ENCODE assay signal across 8 cellular contexts in the genomic region with DNA sequence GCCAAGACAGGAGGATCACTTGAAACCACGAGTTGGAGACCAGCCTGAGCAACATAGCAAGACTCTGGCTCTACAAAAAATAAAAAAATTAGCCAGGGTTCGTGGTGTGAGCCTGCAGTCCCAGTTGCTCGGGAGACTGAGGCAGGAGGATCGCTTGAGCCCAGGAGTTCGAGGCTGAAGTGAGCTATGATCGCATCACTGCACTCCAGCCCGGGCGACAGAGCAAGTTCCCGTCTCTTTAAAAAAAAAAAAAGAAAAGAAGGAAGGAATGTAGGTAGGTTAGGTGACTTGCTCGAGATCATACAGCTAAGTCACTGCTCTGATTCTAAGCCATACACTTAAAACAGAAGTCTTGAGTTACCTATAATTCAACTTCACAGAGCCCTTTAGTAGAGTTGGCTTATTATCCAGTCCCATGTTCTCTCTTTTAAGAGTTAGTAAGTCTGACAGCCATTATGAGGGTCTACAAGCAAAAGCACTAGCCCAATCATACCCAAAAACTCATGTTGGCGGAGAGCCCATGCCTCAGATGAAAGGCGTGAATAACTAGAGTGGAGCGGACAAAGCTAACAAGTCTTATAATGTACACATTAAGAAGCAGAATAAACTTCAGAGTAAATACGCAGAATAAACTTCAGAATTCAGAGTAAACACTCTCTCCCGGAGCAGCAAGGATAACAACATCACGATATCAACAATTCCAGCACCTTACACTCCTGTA. TPM values are rescaled to one million over a fixed set of nuclear protein-coding genes. Genes with fewer than 3 reads are reported as not detected.
DNase-seq lines count a peak whose midpoint lies in the region; ATAC-seq, FAIRE-seq and TF ChIP-seq lines count a peak whose summit lies in the region.

No MANE protein-coding gene starts in this region.

- no peak for TF ChIP-seq POLR2A in K562 (conservative IDR thresholded peaks at IDR 0.05)

- no peak for TF ChIP-seq RAD21 in K562 (CRISPR knock-in tag; conservative IDR thresholded peaks at IDR 0.05 in 1 of 2, IDR thresholded peaks at IDR 0.05 in 1 of 2)

- H3K9me1 ChIP-seq in K562 (ENCODE audit: control insufficient read depth, insufficient read depth, low read length) = no peaks in the 10 kb centered on the region

- H4K20me1 ChIP-seq in DOHH2 (ENCODE audit: control insufficient read depth, insufficient read depth, low read depth, low read length) (0 out of 2 replicates have a peak, but pooled peaks cover 2% of the 10 kb centered on the region), K562 (replicated peaks; ENCODE audit: control insufficient read depth, insufficient read depth, low read length) (no peaks in the 10 kb centered on the region)

- peak overlapping the region; percentile 59 for H3K27ac ChIP-seq in DOHH2 (ENCODE audit: low read depth, low read length)
- H3K27ac ChIP-seq in K562 (ENCODE audit: extremely low read depth, low read depth, low read length) = peak overlapping the region; percentile 96
- H3K27ac ChIP-seq in lung (ENCODE audit: low read depth in 1 of 2, low read length in 1 of 2) = peak overlapping the region; percentile 88 to 92
- peak overlapping the region; percentile 89 for H3K27ac ChIP-seq in urinary bladder (ENCODE audit: low read depth)

- in situ Hi-C loops in K562 (cut with MboI) = no loop called here

- POLR2A ChIA-PET in K562 (lab: Yijun Ruan, JAX) = interaction anchor here (0.6 to 1.5 kb wide), 8 partner anchors 14 to 1230 kb away, joined by 3 to 5 read pairs (median 3); no protein-coding TSS in a partner anchor

- intact Hi-C loops in K562 (cut with micrococcal nuclease) = loop anchor here (5.0 kb wide), 1 partner anchor 186 kb away; a partner anchor contains a TSS

- peaks cover 3% of the 10 kb centered on the region; the same call in 1 of the 2 replicates for H3F3A ChIP-seq in DOHH2 (ENCODE audit: control insufficient read depth, insufficient read depth)

- TF ChIP-seq CTCF in DOHH2 (IDR thresholded peaks at IDR 0.05; ENCODE audit: low read depth, low read length, poor library complexity, severe bottlenecking) = no peak
- TF ChIP-seq CTCF in K562 (IDR thresholded peaks at IDR 0.05 in 2 of 3, conservative IDR thresholded peaks at IDR 0.05 in 1 of 3; ENCODE audit: insufficient read depth in 2 of 3, low read depth in 1 of 3, low read length in 3 of 3) = no peak
- no peak for TF ChIP-seq CTCF in lung (IDR thresholded peaks at IDR 0.05; ENCODE audit: control extremely low read depth, extremely low read depth)

- ATAC-seq in K562 (no peak; the same call in 2 of the 3 replicates), lung (ENCODE audit: insufficient read depth, low FRiP score) (no peak), GM18520 (IDR thresholded peaks at IDR 0.05; ENCODE audit: unreplicated experiment) (no peak)

- TF ChIP-seq EP300 in K562 (IDR thresholded peaks at IDR 0.05; ENCODE audit: low read length) = no peak

- CTCF ChIA-PET in K562 (lab: Yijun Ruan, JAX; ENCODE audit: low intra/inter-chr PET ratio) = no interaction called here

- H3K27me3 ChIP-seq in DOHH2 (ENCODE audit: control insufficient read depth, low read length) (peaks cover 3% of the 10 kb centered on the region; the same call in 1 of the 2 replicates), K562 (ENCODE audit: control insufficient read depth in 2 of 2, insufficient read depth in 2 of 2, low read length in 2 of 2) (no peaks in the 10 kb centered on the region), lung (ENCODE audit: control insufficient read depth, insufficient read depth) (no peaks in the 10 kb centered on the region)

- H3K9me3 ChIP-seq in DOHH2 (ENCODE audit: control insufficient read depth, insufficient read depth, low read length) = no peaks in the 10 kb centered on the region
- H3K9me3 ChIP-seq in K562 (replicated peaks; ENCODE audit: control insufficient read depth, insufficient read depth, low read depth, low read length) = no peaks in the 10 kb centered on the region
- no peaks in the 10 kb centered on the region for H3K9me3 ChIP-seq in lung (ENCODE audit: control insufficient read depth in 2 of 2, insufficient read depth in 1 of 2, low read length in 1 of 2)

- peak overlapping the region; percentile 79 for H2AFZ ChIP-seq in K562 (ENCODE audit: low read depth, low read length)

- WGBS in K562 (ENCODE audit: insufficient coverage, low coverage, missing lambda C conversion rate) = 4% methylated on average over 16 of the region's 16 CpGs
- WGBS in lung, 2 donors = 35 to 45% methylated on average over 16 of the region's 16 CpGs
- 34% methylated on average over 16 of the region's 16 CpGs for WGBS in urinary bladder

- H3K4me2 ChIP-seq in DOHH2 (ENCODE audit: low read length) = peak overlapping the region; percentile 74
- H3K4me2 ChIP-seq in K562 (ENCODE audit: insufficient read depth, low read length) = peak overlapping the region; percentile 78

- DNase-seq in LoVo (ENCODE audit: low spot score) (peak; percentile 31), K562 (ENCODE audit: extremely low read depth in 1 of 4, low spot score in 3 of 4) (peak in 2 of 4 experiments; percentile 10 to 13), lung (ENCODE audit: low spot score) (no peak), T1000 (lab: John Stamatoyannopoulos, UW) (no peak), islet precursor cell (no peak)

- H3K79me2 ChIP-seq in DOHH2 (ENCODE audit: control insufficient read depth, low read length) (peaks cover 54% of the 10 kb centered on the region), K562 (ENCODE audit: control insufficient read depth, insufficient read depth, low read length) (peaks cover 55% of the 10 kb centered on the region)

- FAIRE-seq in K562 (lab: Jason Lieb, UNC) = peak; percentile 11

- H3K9me2 ChIP-seq in DOHH2 (replicated peaks; ENCODE audit: control insufficient read depth, low read length) = no peaks in the 10 kb centered on the region

- 0 out of 2 replicates have a peak, but pooled peaks cover 4% of the 10 kb centered on the region for H3K36me3 ChIP-seq in DOHH2 (ENCODE audit: control insufficient read depth, low read length)
- peaks cover 12% of the 10 kb centered on the region; the same call in 2 of the 3 replicates for H3K36me3 ChIP-seq in K562 (ENCODE audit: control insufficient read depth, insufficient read depth, low read length)
- no peaks in the 10 kb centered on the region for H3K36me3 ChIP-seq in lung (ENCODE audit: control insufficient read depth in 2 of 2, insufficient read depth in 2 of 2, low read length in 2 of 2)
- no peaks in the 10 kb centered on the region for H3K36me3 ChIP-seq in urinary bladder (ENCODE audit: insufficient read depth)

- H3K4me1 ChIP-seq in DOHH2 (ENCODE audit: control insufficient read depth, low read length) (peaks cover 24% of the 10 kb centered on the region), K562 (replicated peaks in 1 of 2; ENCODE audit: control insufficient read depth in 2 of 2, insufficient read depth in 2 of 2, low read length in 2 of 2) (peaks cover 11 to 19% of the 10 kb centered on the region in 2 experiments; a peak in 4 of 5 replicates), lung (ENCODE audit: control insufficient read depth in 2 of 2, insufficient read depth in 2 of 2, low read length in 2 of 2) (peaks cover 0 to 6% of the 10 kb centered on the region in 2 donors), urinary bladder (ENCODE audit: insufficient read depth) (peaks cover 3% of the 10 kb centered on the region)

- peak overlapping the region; percentile 80 for H3K4me3 ChIP-seq in DOHH2 (ENCODE audit: low read length)
- peak overlapping the region; percentile 81 for H3K4me3 ChIP-seq in K562
- peak overlapping the region; percentile 80 for H3K4me3 ChIP-seq in lung
- H3K4me3 ChIP-seq in urinary bladder (ENCODE audit: low read depth, low read length) = peak overlapping the region; percentile 66

- peak overlapping the region; percentile 90 to 98 for H3K9ac ChIP-seq in K562 (ENCODE audit: insufficient read depth in 1 of 2, low read depth in 2 of 2, low read length in 2 of 2)

- BruUV-seq in K562 (replicated peaks; lab: Mats Ljungman, UMichigan) = TSS peak; percentile 67

RNA-seq across cellular contexts. Expression of a gene that starts 0.8 kb away (rescaled TPM):
- total RNA-seq in K562 (2011; cell fraction: chromatin; rRNA removed; ENCODE audit: low replicate concordance) = 33.5 and 35.6 TPM in 2 replicates
- 28.7 and 29.0 TPM in 2 replicates for total RNA-seq in K562 (2011; cell fraction: nucleolus; rRNA removed)
- total RNA-seq in K562 (2011; cell fraction: nucleoplasm; rRNA removed) = 29.0 and 42.4 TPM in 2 replicates
- total RNA-seq in K562 (2014; rRNA removed) (48.8 and 50.9 TPM in 2 replicates), K562 (2014; rRNA removed; fragmentation: Illumina TruSeq; extraction: Trizol) (68.8 and 79.5 TPM in 2 replicates), K562 (2015; rRNA removed; fragmentation: Illumina TruSeq; extraction: Trizol) (63.6 and 66.0 TPM in 2 replicates), K562 (2021) (55.9 and 58.6 TPM in 2 replicates), lung (10 to 100 TPM; 26.5 to 34.5 TPM), urinary bladder (27.3 TPM)
- polyA plus RNA-seq in K562 (2011; rRNA removed) (54.0 and 86.3 TPM in 2 replicates), K562 (2014; fragmentation: Illumina TruSeq; extraction: Trizol) (55.5 and 58.3 TPM in 2 replicates), K562 (2014; fragmentation: Nextera tagmentation; extraction: Ambion mirVana) (100 to 1,000 TPM in 1 of 2 experiments, 10 to 100 TPM in 1; 17.8 to 109 TPM), K562 (2014; rRNA removed) (48.9 and 53.2 TPM in 2 replicates), lung (10 to 100 TPM; 11.5 to 26.3 TPM), urinary bladder (21.5 TPM)
- polyA plus RNA-seq in K562 (2011; cell fraction: cytosol; rRNA removed) = 36.8 and 39.9 TPM in 2 replicates
- 20.6 and 25.8 TPM in 2 replicates for polyA plus RNA-seq in K562 (2011; cell fraction: nucleus; rRNA removed)
- 47.5 and 61.1 TPM in 2 replicates for polyA plus RNA-seq in K562 (2012)
- polyA minus RNA-seq in K562 (2011; rRNA and poly(A)+ RNA removed) = 132 and 155 TPM in 2 replicates
- polyA minus RNA-seq in K562 (2011; cell fraction: cytosol; rRNA and poly(A)+ RNA removed) = 30.4 and 36.5 TPM in 2 replicates
- 42.8 and 47.0 TPM in 2 replicates for polyA minus RNA-seq in K562 (2011; cell fraction: nucleus; rRNA and poly(A)+ RNA removed)

RNA-seq across cellular contexts. Expression of a gene that starts 0.9 kb away (rescaled TPM):
- total RNA-seq in K562 (2011; cell fraction: chromatin; rRNA removed; ENCODE audit: low replicate concordance) = 7.3 and 15.4 TPM in 2 replicates
- 3.8 and 4.3 TPM in 2 replicates for total RNA-seq in K562 (2011; cell fraction: nucleolus; rRNA removed)
- total RNA-seq in K562 (2011; cell fraction: nucleoplasm; rRNA removed) = 10.1 and 19.7 TPM in 2 replicates
- total RNA-seq in K562 (2014; rRNA removed) (1.8 TPM in 2 replicates), K562 (2014; rRNA removed; fragmentation: Illumina TruSeq; extraction: Trizol) (3.4 and 4.9 TPM in 2 replicates), K562 (2015; rRNA removed; fragmentation: Illumina TruSeq; extraction: Trizol) (3.5 and 4.0 TPM in 2 replicates), K562 (2021) (1.9 and 3.2 TPM in 2 replicates), lung (10 to 100 TPM in 1 of 2 donors, 1 to 10 TPM in 1; 7.7 to 10.5 TPM), urinary bladder (4.8 TPM)
- polyA plus RNA-seq in K562 (2011; rRNA removed) (2.2 and 3.9 TPM in 2 replicates), K562 (2014; fragmentation: Illumina TruSeq; extraction: Trizol) (1.7 and 2.1 TPM in 2 replicates), K562 (2014; fragmentation: Nextera tagmentation; extraction: Ambion mirVana) (1 to 10 TPM; 2.5 to 2.7 TPM), K562 (2014; rRNA removed) (1.8 and 1.9 TPM in 2 replicates), lung (1 to 10 TPM; 1.1 to 1.3 TPM), urinary bladder (0.22 TPM)
- polyA plus RNA-seq in K562 (2011; cell fraction: cytosol; rRNA removed) = 0.46 and 0.96 TPM in 2 replicates
- 2.2 and 2.6 TPM in 2 replicates for polyA plus RNA-seq in K562 (2011; cell fraction: nucleus; rRNA removed)
- polyA plus RNA-seq in K562 (2012) = 2.0 and 3.1 TPM in 2 replicates
- 6.9 and 8.0 TPM in 2 replicates for polyA minus RNA-seq in K562 (2011; rRNA and poly(A)+ RNA removed)
- polyA minus RNA-seq in K562 (2011; cell fraction: cytosol; rRNA and poly(A)+ RNA removed) = 2.6 and 2.7 TPM in 2 replicates
- 3.0 and 6.3 TPM in 2 replicates for polyA minus RNA-seq in K562 (2011; cell fraction: nucleus; rRNA and poly(A)+ RNA removed)
